Comparison of ENCODE assay signal across 9 cellular contexts in genomic region chr9:128722380-128723351, GRCh38. TPM values are rescaled to one million over a fixed set of nuclear protein-coding genes. Genes with fewer than 3 reads are reported as not detected.
DNase-seq lines count a peak whose midpoint lies in the region; ATAC-seq and TF ChIP-seq lines count a peak whose summit lies in the region.
"Had no signal": no experiment of that assay in that cellular context is flagged by ENCODE, and none has a peak within 500 bp of the region (broad histone marks: within the 10 kb centered on the region; RNA-seq: fewer than 3 reads in every experiment).

No MANE protein-coding gene starts in this region.

- no peaks in the 10 kb centered on the region for H3K4me1 ChIP-seq in ACC112 (ENCODE audit: control insufficient read depth, insufficient read depth, low read length, unreplicated experiment)

- peak overlapping the region; percentile 88 for H3K27ac Mint-ChIP-seq in activated naive CD8-positive, alpha-beta T cell treated with anti-CD3 and anti-CD28 coated beads, Interleukin-2, amount 50 U/mL, for 24 hours
- peak overlapping the region; percentile 33 to 96 (median 90) for H3K27ac Mint-ChIP-seq in naive B cell

- no peak for DNase-seq in HL-60 (ENCODE audit: low read depth in 1 of 2, low spot score in 1 of 2)
- no peak for DNase-seq in activated naive CD8-positive, alpha-beta T cell treated with anti-CD3 and anti-CD28 coated beads, Interleukin-2, amount 50 U/mL, for 24 hours
- DNase-seq in naive B cell = no peak
- no peak for DNase-seq in HK-2 (ENCODE audit: unreplicated experiment)
- DNase-seq in LoVo (ENCODE audit: low spot score) = no peak
- DNase-seq in SHP77 treated with DMSO at 0.1 percent for 48 hours (lab: John Stamatoyannopoulos, UW) = no peak
- DNase-seq: activated CD8-positive, alpha-beta memory T cell treated with anti-CD3 and anti-CD28 coated beads, Interleukin-2, amount 50 U/mL, for 4 hours had no signal

- H3K4me3 Mint-ChIP-seq in activated naive CD8-positive, alpha-beta T cell treated with anti-CD3 and anti-CD28 coated beads, Interleukin-2, amount 50 U/mL, for 24 hours = peak overlapping the region; percentile 90
- peak overlapping the region; percentile 84 to 98 (median 94) for H3K4me3 Mint-ChIP-seq in naive B cell

- no peaks in the 10 kb centered on the region for H3K36me3 Mint-ChIP-seq in activated naive CD8-positive, alpha-beta T cell treated with anti-CD3 and anti-CD28 coated beads, Interleukin-2, amount 50 U/mL, for 24 hours (ENCODE audit: low read depth)
- H3K36me3 Mint-ChIP-seq in naive B cell = no peaks in the 10 kb centered on the region

- peak overlapping the region; percentile 82 for H3K4me3 ChIP-seq in ACC112 (ENCODE audit: low read depth, low read length)
- peak overlapping the region; percentile 63 for H3K4me3 ChIP-seq in HL-60 (replicated peaks; ENCODE audit: insufficient read depth, low read length)

- H3K36me3 ChIP-seq in ACC112 (ENCODE audit: insufficient read depth, low read length) = no peaks in the 10 kb centered on the region

- TF ChIP-seq CTCF in HL-60 (IDR thresholded peaks at IDR 0.05; ENCODE audit: insufficient read depth, low read length) = no peak

- H3K27me3 Mint-ChIP-seq in activated naive CD8-positive, alpha-beta T cell treated with anti-CD3 and anti-CD28 coated beads, Interleukin-2, amount 50 U/mL, for 24 hours = no peaks in the 10 kb centered on the region
- H3K27me3 Mint-ChIP-seq in naive B cell = no peaks in the 10 kb centered on the region

- peaks cover 40% of the 10 kb centered on the region for H3K4me1 Mint-ChIP-seq in activated naive CD8-positive, alpha-beta T cell treated with anti-CD3 and anti-CD28 coated beads, Interleukin-2, amount 50 U/mL, for 24 hours
- peaks cover 30 to 40% (median 32%) of the 10 kb centered on the region in 3 donors for H3K4me1 Mint-ChIP-seq in naive B cell

- no peak for ATAC-seq in activated naive CD8-positive, alpha-beta T cell treated with anti-CD3 and anti-CD28 coated beads, Interleukin-2, amount 50 U/mL, for 24 hours
- ATAC-seq in naive B cell (ENCODE audit: low read depth in 2 of 2) = no peak
- no peak for ATAC-seq in GM18868 (IDR thresholded peaks at IDR 0.05; ENCODE audit: unreplicated experiment)

- H3K27me3 ChIP-seq in ACC112 (ENCODE audit: insufficient read depth, low read length) (no peaks in the 10 kb centered on the region), HL-60 (ENCODE audit: insufficient read depth, poor library complexity, severe bottlenecking) (no peaks in the 10 kb centered on the region)

- H3K9me3 Mint-ChIP-seq in activated naive CD8-positive, alpha-beta T cell treated with anti-CD3 and anti-CD28 coated beads, Interleukin-2, amount 50 U/mL, for 24 hours = no peaks in the 10 kb centered on the region
- no peaks in the 10 kb centered on the region for H3K9me3 Mint-ChIP-seq in naive B cell

- H2AFZ ChIP-seq in ACC112 (ENCODE audit: low read length, unreplicated experiment) = no peak overlapping the region

- H3K27ac ChIP-seq in ACC112 (ENCODE audit: low read depth, low read length) = no peak overlapping the region
- H3K27ac ChIP-seq in HL-60 (replicated peaks) = peak overlapping the region; percentile 1; the same call in 1 of the 2 replicates

- H3K79me2 ChIP-seq in ACC112 (ENCODE audit: control insufficient read depth, insufficient read depth, low read length, unreplicated experiment) = no peaks in the 10 kb centered on the region

RNA-seq across cellular contexts. Expression of gene ZDHHC12, which starts 1.3 kb away (rescaled TPM):
- 10 to 100 TPM; 17.9 to 47.6 (median 43.2) TPM for polyA plus RNA-seq in naive B cell (ENCODE audit: low read depth in 6 of 6)

RNA-seq across cellular contexts. Expression of gene PKN3, which starts 20.4 kb away (rescaled TPM):
- under 1 TPM in 5 of 6 donors, not detected in 1; 0.12 to 0.92 (median 0.50) TPM for polyA plus RNA-seq in naive B cell (ENCODE audit: low read depth in 6 of 6)

RNA-seq across cellular contexts. Expression of gene SET, which starts 33.6 kb away (rescaled TPM):
- 100 to 1,000 TPM; 186 to 306 (median 222) TPM for polyA plus RNA-seq in naive B cell (ENCODE audit: low read depth in 6 of 6)

RNA-seq across cellular contexts. Expression of gene ZER1, which starts 49.1 kb away (rescaled TPM):
- polyA plus RNA-seq in naive B cell (ENCODE audit: low read depth in 6 of 6) = 10 to 100 TPM; 30.9 to 43.1 (median 33.0) TPM
